In the genomic region with DNA sequence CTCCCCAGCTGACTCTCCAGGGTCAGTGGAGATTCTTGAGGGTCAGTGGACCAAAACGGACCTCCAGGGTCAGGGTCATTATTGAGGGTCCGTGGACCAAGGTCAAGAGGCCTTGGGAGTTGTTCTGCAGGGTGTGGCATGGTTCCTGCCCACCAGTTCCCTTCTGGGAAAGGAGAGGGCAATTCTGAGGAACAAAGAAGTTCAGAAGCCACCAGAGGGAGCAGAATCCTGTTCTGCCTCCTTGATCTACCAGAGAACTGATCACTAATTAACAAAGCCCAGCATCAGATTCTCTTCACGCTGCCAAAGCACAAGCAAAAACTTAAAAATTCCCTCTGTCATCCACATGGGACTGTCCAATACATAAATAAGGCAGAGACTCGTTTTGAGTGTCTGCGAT, we compare ENCODE assay signal across 18 cellular contexts.
"Had no signal": no experiment of that assay in that cellular context is flagged by ENCODE, and none has a peak within 500 bp of the region (broad histone marks: within the 10 kb centered on the region; RNA-seq: fewer than 3 reads in every experiment).

No MANE protein-coding gene starts in this region.

- DNase-seq: activated CD4-positive, alpha-beta memory T cell treated with anti-CD3 and anti-CD28 coated beads for 36 hours; activated CD4-positive, alpha-beta T cell treated with anti-CD3 and anti-CD28 coated beads, Interleukin-2, amount 10 ng/mL, durations not matched to agents 7 days and 5 days; activated CD4-positive, CD25-positive, alpha-beta regulatory T cell; activated CD8-positive, alpha-beta memory T cell treated with anti-CD3 and anti-CD28 coated beads for 24 hours; activated gamma-delta T cell; activated naive CD4-positive, alpha-beta T cell treated with anti-CD3 and anti-CD28 coated beads for 36 hours; activated T-cell treated with anti-CD3 and anti-CD28 coated beads for 4 hours; activated T-cell treated with anti-CD3 and anti-CD28 coated beads, Interleukin-2, amount 50 U/mL, for 48 hours; amygdala; NCI-H1092; NCI-H1417; NCI-H1930; NCI-H2171; NCI-H2227 treated with DMSO at 0.1 percent for 48 hours; NCI-H526; NCI-H774; SHP77 treated with DMSO at 0.1 percent for 48 hours had no signal

- ATAC-seq: activated T-helper 17 cell treated with anti-CD3 and anti-CD28 coated beads, Interleukin-2, amount 50 U/mL, for 72 hours had no signal
